Comparison of ENCODE assay signal across 22 cellular contexts in genomic region chr16:74291577-74292208, GRCh38. TPM values are rescaled to one million over a fixed set of nuclear protein-coding genes. Genes with fewer than 3 reads are reported as not detected.
A peak's percentile ranks its signal among the peaks of the same experiment; 100 is the strongest.
DNase-seq lines count a peak whose midpoint lies in the region; ATAC-seq and TF ChIP-seq lines count a peak whose summit lies in the region.
"Had no signal": no experiment of that assay in that cellular context is flagged by ENCODE, and none has a peak within 500 bp of the region (broad histone marks: within the 10 kb centered on the region; RNA-seq: fewer than 3 reads in every experiment).

No MANE protein-coding gene starts in this region.

- no peak overlapping the region for H3K27ac Mint-ChIP-seq in activated naive CD4-positive, alpha-beta T cell treated with anti-CD3 and anti-CD28 coated beads for 36 hours
- H3K27ac Mint-ChIP-seq: activated CD8-positive, alpha-beta memory T cell treated with anti-CD3 and anti-CD28 coated beads, Interleukin-2, amount 10 ng/mL, durations not matched to agents 7 days and 5 days; endodermal cell; T-helper 2 cell treated with Interferon-gamma antibody and Interleukin-4, amounts not matched to agents 5 μg/mL and 100 μg/mL, for 36 hours had no signal

- ATAC-seq in GM21367 (IDR thresholded peaks at IDR 0.05; ENCODE audit: unreplicated experiment): no peak
- ATAC-seq: activated CD8-positive, alpha-beta memory T cell treated with anti-CD3 and anti-CD28 coated beads, Interleukin-2, amount 10 ng/mL, durations not matched to agents 7 days and 5 days; HCT116; heart left ventricle had no signal

- TF ChIP-seq CTCF in fibroblast of mammary gland (conservative IDR thresholded peaks at IDR 0.05; ENCODE audit: control insufficient read depth, insufficient read depth, low read depth, low read length): no peak

- peaks cover 16% of the 10 kb centered on the region for H3K36me3 Mint-ChIP-seq in activated naive CD4-positive, alpha-beta T cell treated with anti-CD3 and anti-CD28 coated beads for 36 hours (ENCODE audit: low read depth)

- H3K4me3 Mint-ChIP-seq in activated naive CD4-positive, alpha-beta T cell treated with anti-CD3 and anti-CD28 coated beads for 36 hours: no peak overlapping the region
- H3K4me3 Mint-ChIP-seq: activated CD8-positive, alpha-beta memory T cell treated with anti-CD3 and anti-CD28 coated beads, Interleukin-2, amount 10 ng/mL, durations not matched to agents 7 days and 5 days; endodermal cell; T-helper 2 cell treated with Interferon-gamma antibody and Interleukin-4, amounts not matched to agents 5 μg/mL and 100 μg/mL, for 36 hours had no signal

- H3K4me1 Mint-ChIP-seq in activated naive CD4-positive, alpha-beta T cell treated with anti-CD3 and anti-CD28 coated beads for 36 hours (ENCODE audit: low read depth): peaks cover 12% of the 10 kb centered on the region

- peaks cover 11% of the 10 kb centered on the region for H3K9me3 Mint-ChIP-seq in activated naive CD4-positive, alpha-beta T cell treated with anti-CD3 and anti-CD28 coated beads for 36 hours

- DNase-seq in DMS53 (lab: John Stamatoyannopoulos, UW): peak; percentile 9
- DNase-seq in DMS53 treated with DMSO at 0.1 percent for 48 hours (lab: John Stamatoyannopoulos, UW; ENCODE audit: unreplicated experiment): no peak
- DNase-seq in RKO (ENCODE audit: low spot score): peak; percentile 54
- DNase-seq in fibroblast of mammary gland (ENCODE audit: low read depth): peak; percentile 60
- DNase-seq in GOT3 (lab: John Stamatoyannopoulos, UW): no peak
- no peak for DNase-seq in activated T-cell treated with anti-CD3 and anti-CD28 coated beads, Interleukin-2, amount 50 U/mL, for 48 hours
- DNase-seq in activated naive CD4-positive, alpha-beta T cell treated with anti-CD3 and anti-CD28 coated beads for 36 hours: no peak
- DNase-seq: activated CD4-positive, CD25-positive, alpha-beta regulatory T cell treated with anti-CD3 and anti-CD28 coated beads, Interleukin-2, amount 50 U/mL, for 72 hours; activated CD8-positive, alpha-beta memory T cell treated with anti-CD3 and anti-CD28 coated beads, Interleukin-2, amount 10 ng/mL, durations not matched to agents 7 days and 5 days; activated effector memory CD4-positive, alpha-beta T cell treated with Interleukin-2 at 50 U/mL for 16 hours; DMS153; endodermal cell; heart left ventricle; mesendoderm; NCI-H1694 treated with DMSO at 0.1 percent for 48 hours; NCI-H524 treated with DMSO at 0.1 percent for 48 hours; stimulated activated naive CD4-positive, alpha-beta T cell treated with Interleukin-2 at 50 U/mL for 16 hours had no signal

- intact Hi-C loops in activated naive CD4-positive, alpha-beta T cell treated with anti-CD3 and anti-CD28 coated beads for 36 hours (cut with micrococcal nuclease): loop anchor here (10.0 kb wide), 2 partner anchors 573 to 1143 kb away; partner anchors contain the start of gene CFDP1

- no peak overlapping the region for H3K4me3 ChIP-seq in fibroblast of mammary gland (ENCODE audit: control insufficient read depth, low read depth, low read length)
- H3K4me3 ChIP-seq: BLaER1 treated with 17β-estradiol and CSF1 and Interleukin-3, amounts not matched to agents 10 nM and 100 nM; heart left ventricle; tibial nerve had no signal

- H3K27me3 Mint-ChIP-seq in activated naive CD4-positive, alpha-beta T cell treated with anti-CD3 and anti-CD28 coated beads for 36 hours (ENCODE audit: low read depth): no peaks in the 10 kb centered on the region
- H3K27me3 Mint-ChIP-seq: activated CD8-positive, alpha-beta memory T cell treated with anti-CD3 and anti-CD28 coated beads, Interleukin-2, amount 10 ng/mL, durations not matched to agents 7 days and 5 days had no signal

- CTCF ChIA-PET in activated naive CD4-positive, alpha-beta T cell treated with anti-CD3 and anti-CD28 coated beads for 36 hours (lab: Charles Lee): interaction anchor here (0.6 to 0.7 kb wide), 2 partner anchors 9 to 22 kb away, joined by 3 to 11 read pairs; no protein-coding TSS in a partner anchor

RNA-seq across cellular contexts. Expression of gene PSMD7, which starts 4.9 kb away (rescaled TPM):
- 100 to 1,000 TPM; 113 to 114 TPM for total RNA-seq in activated naive CD4-positive, alpha-beta T cell treated with anti-CD3 and anti-CD28 coated beads for 36 hours

Comparison
In these comparisons a context has a peak if more than half of its experiments do, and no peak if none do; other contexts are left out.
1. DNase-seq: peak in DMS53 (single experiment), RKO (single experiment) and fibroblast of mammary gland (single experiment); none in DMS53 treated with DMSO at 0.1 percent for 48 hours (single experiment), GOT3 (single experiment), activated T-cell treated with anti-CD3 and anti-CD28 coated beads, Interleukin-2, amount 50 U/mL, for 48 hours (0 of 2) and activated naive CD4-positive, alpha-beta T cell treated with anti-CD3 and anti-CD28 coated beads for 36 hours (single experiment).